ENCODE assay signal across 8 cellular contexts in the genomic region with DNA sequence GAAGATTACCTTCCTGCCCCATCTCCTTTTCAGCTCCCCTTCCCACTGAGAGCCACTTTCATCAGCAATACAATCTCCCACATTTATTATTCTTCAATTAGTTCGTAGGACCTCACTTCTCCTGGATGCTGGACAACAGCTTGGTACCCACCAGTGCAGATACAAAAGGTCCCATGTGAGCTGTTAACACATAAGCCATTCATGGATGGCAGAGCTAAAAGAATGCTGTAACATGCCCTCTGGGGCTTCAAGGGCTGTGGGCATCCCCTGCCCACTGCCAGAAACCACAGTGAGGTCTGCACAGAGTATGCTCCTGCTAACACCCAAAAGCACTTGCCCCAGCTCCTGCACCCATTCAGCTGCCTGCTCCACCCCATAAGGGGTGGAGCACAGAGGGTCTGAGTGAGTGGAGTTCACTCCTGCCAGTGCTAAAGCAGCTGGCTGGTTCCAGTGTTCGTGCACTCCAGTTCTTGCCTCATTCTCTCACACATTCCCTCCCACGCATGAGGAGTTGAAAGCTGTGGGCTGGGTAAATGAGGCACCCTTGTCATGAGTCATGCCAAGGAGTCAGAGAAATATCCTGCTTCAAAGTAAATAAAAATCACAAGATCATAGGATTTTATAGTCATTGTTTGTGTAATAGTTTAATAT.
DNase-seq lines count a peak whose midpoint lies in the region; ATAC-seq and FAIRE-seq lines count a peak whose summit lies in the region.

No MANE protein-coding gene starts in this region.

- WGBS in small intestine, 3 donors, result 32 to 46% (median 41%) methylated on average over 3 of the region's 3 CpGs

- H3K27me3 ChIP-seq in small intestine (ENCODE audit: control insufficient read depth in 2 of 2, insufficient read depth in 2 of 2, low read length in 2 of 2), result no peaks in the 10 kb centered on the region

- no peak for FAIRE-seq in small intestine (lab: Jason Lieb, UNC)

- peaks cover 2 to 3% of the 10 kb centered on the region in 2 donors for H3K4me1 ChIP-seq in small intestine (ENCODE audit: control insufficient read depth in 2 of 2, insufficient read depth in 1 of 2, low read depth in 1 of 2, low read length in 1 of 2)

- H3K9me3 Mint-ChIP-seq in activated T-cell treated with anti-CD3 and anti-CD28 coated beads, Interleukin-2, amount 50 U/mL, for 4 hours, result no peaks in the 10 kb centered on the region

- H3K4me3 ChIP-seq in small intestine (ENCODE audit: low read depth in 1 of 2, low read length in 2 of 2), result no peak overlapping the region

- H3K4me3 Mint-ChIP-seq in activated T-cell treated with anti-CD3 and anti-CD28 coated beads, Interleukin-2, amount 50 U/mL, for 4 hours, result no peak overlapping the region

- H3K27me3 Mint-ChIP-seq in activated T-cell treated with anti-CD3 and anti-CD28 coated beads, Interleukin-2, amount 50 U/mL, for 4 hours (ENCODE audit: low read depth), result no peaks in the 10 kb centered on the region

- peak; percentile 71 to 86 for ATAC-seq in activated T-cell treated with anti-CD3 and anti-CD28 coated beads, Interleukin-2, amount 50 U/mL, for 4 hours
- ATAC-seq in HG03354 (IDR thresholded peaks at IDR 0.05; ENCODE audit: poor library complexity, severe bottlenecking, unreplicated experiment), result peak; percentile 57

- no peaks in the 10 kb centered on the region for H3K4me1 Mint-ChIP-seq in activated T-cell treated with anti-CD3 and anti-CD28 coated beads, Interleukin-2, amount 50 U/mL, for 4 hours (ENCODE audit: low read depth)

- DNase-seq in activated T-cell treated with anti-CD3 and anti-CD28 coated beads, Interleukin-2, amount 50 U/mL, for 4 hours, result no peak
- DNase-seq in activated T-cell treated with anti-CD3 and anti-CD28 coated beads, Interleukin-2, amount 50 U/mL, for 1 hour, result no peak
- DNase-seq in amniotic epithelial cell (ENCODE audit: low read depth) (peak; percentile 87), small intestine (peak; percentile 28), DMS79 treated with DMSO at 0.1 percent for 48 hours (lab: John Stamatoyannopoulos, UW) (no peak), cerebellar nuclear complex (lab: John Stamatoyannopoulos, UW) (no peak), KG1 (lab: John Stamatoyannopoulos, UW) (no peak)

- no peak overlapping the region for H3K27ac ChIP-seq in small intestine (ENCODE audit: low read depth in 1 of 2, low read length in 1 of 2)

- no peaks in the 10 kb centered on the region for H3K9me3 ChIP-seq in small intestine (ENCODE audit: control insufficient read depth, low read depth)

- H3K36me3 Mint-ChIP-seq in activated T-cell treated with anti-CD3 and anti-CD28 coated beads, Interleukin-2, amount 50 U/mL, for 4 hours (ENCODE audit: insufficient read depth), result no peaks in the 10 kb centered on the region

- H3K36me3 ChIP-seq in small intestine (ENCODE audit: control insufficient read depth in 2 of 2, insufficient read depth in 2 of 2, low read length in 2 of 2), result no peaks in the 10 kb centered on the region

Comparison
In these comparisons a context has a peak if more than half of its experiments do, and no peak if none do; other contexts are left out.
1. DNase-seq: peak in amniotic epithelial cell (single experiment) and small intestine (single experiment); none in activated T-cell treated with anti-CD3 and anti-CD28 coated beads, Interleukin-2, amount 50 U/mL, for 4 hours (single experiment), activated T-cell treated with anti-CD3 and anti-CD28 coated beads, Interleukin-2, amount 50 U/mL, for 1 hour (single experiment), DMS79 treated with DMSO at 0.1 percent for 48 hours (single experiment), cerebellar nuclear complex (0 of 2) and KG1 (single experiment).